ENCODE assay signal across 8 cellular contexts in the genomic region with DNA sequence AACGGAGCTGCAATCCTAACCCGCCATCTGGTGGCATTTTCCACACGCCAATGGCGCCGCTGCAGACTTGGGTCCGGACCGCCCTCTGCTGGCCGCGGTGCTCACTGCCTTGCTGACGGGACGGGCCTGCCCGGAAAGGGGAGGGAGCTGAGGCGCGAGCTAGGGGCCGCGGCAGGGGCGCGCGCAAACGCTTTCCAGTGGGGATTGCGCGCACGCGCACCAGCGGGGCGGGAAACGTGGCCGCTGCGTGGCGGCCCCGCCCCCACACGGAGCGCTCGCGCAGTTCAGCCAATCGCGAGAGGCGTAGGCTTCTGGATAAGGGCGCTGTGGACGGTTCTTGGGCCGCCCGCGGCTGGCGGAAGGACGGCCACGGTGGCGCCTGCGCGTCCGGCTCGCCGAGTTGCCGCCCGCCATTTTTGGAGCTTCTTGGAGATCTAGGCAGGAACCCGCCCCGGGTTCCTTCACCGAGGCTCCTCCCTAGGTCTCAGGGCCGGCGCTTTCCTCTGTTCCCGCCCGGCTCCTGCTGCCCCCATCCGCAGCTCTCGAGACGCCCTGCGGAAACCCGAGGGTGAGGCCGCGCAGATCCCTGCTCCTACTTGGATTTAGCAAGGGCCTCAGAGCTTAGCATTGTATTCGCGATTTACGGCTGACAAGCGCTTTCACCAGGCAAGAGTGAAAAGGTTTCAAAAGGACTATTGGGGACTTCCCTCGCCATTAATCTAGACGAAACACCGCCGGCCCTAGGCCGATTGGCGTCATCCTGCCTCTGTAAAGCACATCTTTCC. TPM values are rescaled to one million over a fixed set of nuclear protein-coding genes. Genes with fewer than 3 reads are reported as not detected.
DNase-seq lines count a peak whose midpoint lies in the region; ATAC-seq and TF ChIP-seq lines count a peak whose summit lies in the region.

Gene STAG1, minus strand, starts transcription at position 52 of the 785 bp plus-strand sequence. CDS start 121,480 bp downstream, outside the sequence.

- intact Hi-C loops in left cardiac atrium (cut with DNase I), result loop anchor here (5.0 to 10.0 kb wide), 3 partner anchors 112 to 360 kb away; partner anchors contain the start of gene NCK1 (in 1 of the 2)

- H3K27me3 Mint-ChIP-seq in progenitor cell of endocrine pancreas, result no peaks in the 10 kb centered on the region

- peak within 1 kb of the TSS; percentile 99 for H3K27ac Mint-ChIP-seq in progenitor cell of endocrine pancreas

- TF ChIP-seq CTCF in GM13976 (IDR thresholded peaks at IDR 0.05; ENCODE audit: borderline replicate concordance, control extremely low read depth, extremely low read depth, insufficient read depth, missing control alignments) (peak; percentile 100), progenitor cell of endocrine pancreas (IDR thresholded peaks at IDR 0.05; ENCODE audit: unreplicated experiment) (peak; percentile 90)

- no peaks in the 10 kb centered on the region for H3K36me3 Mint-ChIP-seq in progenitor cell of endocrine pancreas (ENCODE audit: insufficient read depth)

- peak; percentile 82 for ATAC-seq in HG02870 (IDR thresholded peaks at IDR 0.05; ENCODE audit: unreplicated experiment)
- peak; percentile 93 to 96 for ATAC-seq in left cardiac atrium

- H3K4me1 Mint-ChIP-seq in progenitor cell of endocrine pancreas (ENCODE audit: low read depth), result peaks cover 38% of the 10 kb centered on the region

- H3K4me3 Mint-ChIP-seq in progenitor cell of endocrine pancreas (ENCODE audit: low read depth), result peak within 1 kb of the TSS; percentile 88

- no peaks in the 10 kb centered on the region for H3K9me3 Mint-ChIP-seq in progenitor cell of endocrine pancreas (ENCODE audit: low read depth)

- in situ Hi-C loops in GM13976 (cut with MboI; ENCODE audit: low sequenced_read_pairs, unreplicated experiment), result loop anchor here (10.0 kb wide), 2 partner anchors 262 to 678 kb away; no protein-coding TSS in a partner anchor

- DNase-seq in GM13976 (ENCODE audit: low spot score), result peak; percentile 92
- DNase-seq in NCI-H146 (lab: John Stamatoyannopoulos, UW), result peak; percentile 100
- peak; percentile 96 to 99 (median 97) for DNase-seq in T-helper 1 cell
- DNase-seq in amniotic epithelial cell (ENCODE audit: low read depth), result peak; percentile 96
- peak; percentile 99 for DNase-seq in left cardiac atrium
- peak; percentile 100 for DNase-seq in progenitor cell of endocrine pancreas (ENCODE audit: low spot score, unreplicated experiment)
- peak; percentile 99 for DNase-seq in ureter (ENCODE audit: low spot score)

RNA-seq across cellular contexts. Expression of gene STAG1, which starts in this region (rescaled TPM):
- total RNA-seq in left cardiac atrium (10 to 100 TPM; 25.3 to 27.9 TPM), progenitor cell of endocrine pancreas (39.7 and 46.4 TPM in 2 replicates), ureter (49.7 TPM)

Comparison
In these comparisons a context has a peak if more than half of its experiments do, and no peak if none do; other contexts are left out.
1. Peak in every context shown above with its lines: DNase-seq and ATAC-seq.